8 cellular contexts compared by ENCODE assay signal in genomic region chr19:55418185-55418584, GRCh38.
DNase-seq lines count a peak whose midpoint lies in the region; ATAC-seq, FAIRE-seq and TF ChIP-seq lines count a peak whose summit lies in the region.

No MANE protein-coding gene starts in this region.

- DNase-seq in NOMO-1 (lab: John Stamatoyannopoulos, UW; ENCODE audit: unreplicated experiment in 2 of 2) (peak; percentile 53 to 65), NOMO-1 treated with dmso at 0.1 percent for 144 hours (lab: John Stamatoyannopoulos, UW; ENCODE audit: unreplicated experiment) (no peak), NCI-H1436 treated with DMSO at 0.1 percent for 48 hours (lab: John Stamatoyannopoulos, UW) (peak; percentile 44), cardiac fibroblast (ENCODE audit: low read depth in 2 of 2) (peak; percentile 88 to 89), kidney glomerular epithelial cell (lab: John Stamatoyannopoulos, UW) (peak; percentile 53)
- DNase-seq in stimulated activated CD4-positive, alpha-beta T cell treated with anti-CD3 and anti-CD28 coated beads, Interleukin-2, amount 100 ng/mL, for 48 hours, result peak; percentile 47 to 49

- ATAC-seq in HG03571 (IDR thresholded peaks at IDR 0.05; ENCODE audit: unreplicated experiment), result no peak

- FAIRE-seq in TTC549 (lab: Jason Lieb, UNC), result peak; percentile 46

- peak; percentile 62 for TF ChIP-seq CTCF in cardiac fibroblast (IDR thresholded peaks at IDR 0.05; ENCODE audit: low read depth, low read length)

- no peak overlapping the region for H3K4me3 ChIP-seq in cardiac fibroblast (replicated peaks in 1 of 2; ENCODE audit: low read depth in 2 of 2, low read length in 2 of 2)
